ENCODE assay signal across 8 cellular contexts in genomic region chr1:181023265-181024057, GRCh38. TPM values are rescaled to one million over a fixed set of nuclear protein-coding genes. Genes with fewer than 3 reads are reported as not detected.
A peak's percentile ranks its signal among the peaks of the same experiment; 100 is the strongest.
DNase-seq lines count a peak whose midpoint lies in the region; ATAC-seq and TF ChIP-seq lines count a peak whose summit lies in the region.

No MANE protein-coding gene starts in this region.

- H3K27me3 ChIP-seq in RWPE2 (ENCODE audit: insufficient read depth, poor library complexity, severe bottlenecking) (no peaks in the 10 kb centered on the region), spleen (replicated peaks in 1 of 7) (peaks cover 0 to 4% (median 0%) of the 10 kb centered on the region in 7 donors)

- no peaks in the 10 kb centered on the region for H3K9me3 ChIP-seq in RWPE2 (ENCODE audit: severe bottlenecking)
- H3K9me3 ChIP-seq in spleen: no peaks in the 10 kb centered on the region

- H3K27ac ChIP-seq in RWPE2 (ENCODE audit: poor library complexity, severe bottlenecking): peak overlapping the region; percentile 89
- H3K27ac ChIP-seq in spleen: peak overlapping the region; percentile 22 to 97 (median 78)

- intact Hi-C loops in spleen (cut with DNase I; ENCODE audit: low total_unique reads): loop anchor here (5.0 to 10.0 kb wide), 2 partner anchors 124 to 519 kb away; partner anchors contain the start of gene ACBD6

- H3K4me1 ChIP-seq in RWPE2 (ENCODE audit: insufficient read depth, poor library complexity, severe bottlenecking): peaks cover 12% of the 10 kb centered on the region
- H3K4me1 ChIP-seq in spleen: peaks cover 15 to 44% (median 40%) of the 10 kb centered on the region in 6 donors

- DNase-seq in RWPE2 (ENCODE audit: low spot score) (no peak), fibroblast of the aortic adventitia (ENCODE audit: low read depth) (no peak), spleen (peak; percentile 74), NOMO-1 treated with dmso at 0.1 percent for 144 hours (lab: John Stamatoyannopoulos, UW; ENCODE audit: unreplicated experiment) (no peak), NCI-H1436 treated with DMSO at 0.1 percent for 48 hours (lab: John Stamatoyannopoulos, UW) (no peak), SKM-1 treated with dmso at 0.1 percent for 144 hours (lab: John Stamatoyannopoulos, UW; ENCODE audit: unreplicated experiment) (no peak)

- ATAC-seq in GM21717 (IDR thresholded peaks at IDR 0.05; ENCODE audit: unreplicated experiment): peak; percentile 2
- no peak for ATAC-seq in RWPE2 (ENCODE audit: low read depth)
- no peak for ATAC-seq in GM19328 (IDR thresholded peaks at IDR 0.05; ENCODE audit: unreplicated experiment)

- peak overlapping the region; percentile 14 for H3K4me3 ChIP-seq in RWPE2 (ENCODE audit: severe bottlenecking)
- H3K4me3 ChIP-seq in fibroblast of the aortic adventitia (ENCODE audit: low read depth, low read length): peak overlapping the region; percentile 60
- peak overlapping the region in 6 of 8 donors; percentile 29 to 100 (median 89) for H3K4me3 ChIP-seq in spleen

- H3K36me3 ChIP-seq in RWPE2 (ENCODE audit: low read depth) (no peaks in the 10 kb centered on the region), spleen (no peaks in the 10 kb centered on the region)

- WGBS in spleen, 5 donors: 68 to 73% (median 71%) methylated on average over 10 of the region's 10 CpGs

- TF ChIP-seq CTCF in RWPE2 (IDR thresholded peaks at IDR 0.05; ENCODE audit: poor library complexity, severe bottlenecking): no peak
- TF ChIP-seq CTCF in fibroblast of the aortic adventitia (IDR thresholded peaks at IDR 0.05; ENCODE audit: insufficient read depth, low read length): no peak
- peak in 1 of 11 experiments; percentile 48 for TF ChIP-seq CTCF in spleen (IDR thresholded peaks at IDR 0.05 in 8 of 11, conservative IDR thresholded peaks at IDR 0.05 in 3 of 11)

- no peak for TF ChIP-seq POLR2A in spleen (IDR thresholded peaks at IDR 0.05)

RNA-seq across cellular contexts. Expression of gene STX6, which starts 0.8 kb away (rescaled TPM):
- total RNA-seq in fibroblast of the aortic adventitia (ENCODE audit: low replicate concordance) (21.2 and 28.3 TPM in 2 replicates), spleen (10 to 100 TPM; 18.3 to 41.4 (median 22.1) TPM)
- polyA plus RNA-seq in spleen: 10 to 100 TPM in 1 of 3 donors, 1 to 10 TPM in 2; 6.8 to 10.2 (median 8.0) TPM

RNA-seq across cellular contexts. Expression of gene MR1, which starts 10.3 kb away (rescaled TPM):
- 18.6 and 21.6 TPM in 2 replicates for total RNA-seq in fibroblast of the aortic adventitia (ENCODE audit: low replicate concordance)
- total RNA-seq in spleen: 10 to 100 TPM; 21.9 to 35.6 (median 25.8) TPM
- polyA plus RNA-seq in spleen: 1 to 10 TPM; 4.9 to 6.3 (median 6.0) TPM

Comparison
In these comparisons a context has a peak if more than half of its experiments do, and no peak if none do; other contexts are left out.
1. H3K4me3 ChIP-seq: peak in every context shown above with its lines; median percentile 89 in spleen; 60 in fibroblast of the aortic adventitia; 14 in RWPE2.